ENCODE assay signal across 1 cellular context in genomic region chr11:118658372-118659313, GRCh38.
TF ChIP-seq lines count a peak whose summit lies in the region.

No MANE protein-coding gene starts in this region.

TF ChIP-seq in GM12878, 131 proteins besides CTCF, POLR2A, EP300 and RAD21:
- TF ChIP-seq PRDM15 (CRISPR knock-in tag; IDR thresholded peaks at IDR 0.05), result no peak
- no peak for TF ChIP-seq NKRF (conservative IDR thresholded peaks at IDR 0.05)
